In genomic region chr6:145349950-145350510, GRCh38 we compare ENCODE assay signal across 12 cellular contexts.
DNase-seq lines count a peak whose midpoint lies in the region; ATAC-seq and TF ChIP-seq lines count a peak whose summit lies in the region.
"Had no signal": no experiment of that assay in that cellular context is flagged by ENCODE, and none has a peak within 500 bp of the region (broad histone marks: within the 10 kb centered on the region; RNA-seq: fewer than 3 reads in every experiment).

No MANE protein-coding gene starts in this region.

- H3K4me1 ChIP-seq in heart right ventricle (peaks cover 0 to 13% (median 0%) of the 10 kb centered on the region in 9 donors), right cardiac atrium (ENCODE audit: control insufficient read depth, insufficient read depth, low read length) (no peaks in the 10 kb centered on the region)

- 37 to 38% methylated on average over 3 of the region's 3 CpGs for WGBS in heart right ventricle, 2 donors
- 34% methylated on average over 3 of the region's 3 CpGs for whole genome bisulfite sequencing in right cardiac atrium

- no peak for TF ChIP-seq CTCF in heart right ventricle (IDR thresholded peaks at IDR 0.05)

- H3K27me3 ChIP-seq in heart right ventricle: no peaks in the 10 kb centered on the region
- no peaks in the 10 kb centered on the region for H3K27me3 ChIP-seq in right cardiac atrium (ENCODE audit: control insufficient read depth, insufficient read depth)

- H3K27me3 Mint-ChIP-seq in stimulated activated memory B cell treated with anti-CD40 and anti-IgM and Interleukin-4, amounts not matched to agents 10 μg/mL and 1 μg/mL and 100 μg/mL, for 72 hours: peaks cover 11% of the 10 kb centered on the region

- intact Hi-C loops in heart right ventricle (cut with DNase I) (no loop called here), right cardiac atrium (cut with DNase I) (no loop called here)

- H3K27ac ChIP-seq in heart right ventricle (peak overlapping the region in 5 of 10 donors; percentile 27 to 52 (median 40)), right cardiac atrium (ENCODE audit: low read length) (no peak overlapping the region)

- peak in 6 of 8 donors; percentile 50 to 89 (median 63) for ATAC-seq in heart right ventricle
- ATAC-seq in right cardiac atrium: no peak
- ATAC-seq in HG02588 (IDR thresholded peaks at IDR 0.05; ENCODE audit: unreplicated experiment): peak; percentile 80
- peak; percentile 72 for ATAC-seq in HG03457 (IDR thresholded peaks at IDR 0.05; ENCODE audit: unreplicated experiment)
- peak; percentile 53 for ATAC-seq in stimulated activated memory B cell treated with anti-CD40 and anti-IgM and Interleukin-4, amounts not matched to agents 10 μg/mL and 1 μg/mL and 100 μg/mL, for 72 hours

- H3K4me3 Mint-ChIP-seq in stimulated activated memory B cell treated with anti-CD40 and anti-IgM and Interleukin-4, amounts not matched to agents 10 μg/mL and 1 μg/mL and 100 μg/mL, for 72 hours: no peak overlapping the region

- H3K36me3 ChIP-seq in heart right ventricle: no peaks in the 10 kb centered on the region

- no peak overlapping the region for H3K27ac Mint-ChIP-seq in stimulated activated memory B cell treated with anti-CD40 and anti-IgM and Interleukin-4, amounts not matched to agents 10 μg/mL and 1 μg/mL and 100 μg/mL, for 72 hours

- peak in 1 of 2 donors; percentile 10 for DNase-seq in heart right ventricle
- DNase-seq in right cardiac atrium: no peak
- DNase-seq in amygdala (lab: John Stamatoyannopoulos, UW): no peak
- DNase-seq in RPMI8226: no peak
- DNase-seq in NCI-H2081 treated with DMSO at 0.1 percent for 48 hours (lab: John Stamatoyannopoulos, UW): no peak
- DNase-seq: central memory CD4-positive, alpha-beta T cell; mesenchymal stem cell; NCI-H510A treated with DMSO at 0.1 percent for 48 hours; T-helper 2 cell had no signal

- H3K36me3 Mint-ChIP-seq in stimulated activated memory B cell treated with anti-CD40 and anti-IgM and Interleukin-4, amounts not matched to agents 10 μg/mL and 1 μg/mL and 100 μg/mL, for 72 hours: no peaks in the 10 kb centered on the region

- H3K9me3 Mint-ChIP-seq in stimulated activated memory B cell treated with anti-CD40 and anti-IgM and Interleukin-4, amounts not matched to agents 10 μg/mL and 1 μg/mL and 100 μg/mL, for 72 hours: no peaks in the 10 kb centered on the region

- peaks cover 21% of the 10 kb centered on the region for H3K4me1 Mint-ChIP-seq in stimulated activated memory B cell treated with anti-CD40 and anti-IgM and Interleukin-4, amounts not matched to agents 10 μg/mL and 1 μg/mL and 100 μg/mL, for 72 hours

- H3K9me3 ChIP-seq in heart right ventricle (no peaks in the 10 kb centered on the region), right cardiac atrium (ENCODE audit: control insufficient read depth, low read length) (no peaks in the 10 kb centered on the region)

- H3K4me3 ChIP-seq in heart right ventricle (no peak overlapping the region), right cardiac atrium (ENCODE audit: low read length) (no peak overlapping the region)

Comparison
In these comparisons a context has a peak if more than half of its experiments do, and no peak if none do; other contexts are left out.
1. ATAC-seq: peak in heart right ventricle (6 of 8), HG02588 (single experiment), HG03457 (single experiment) and stimulated activated memory B cell treated with anti-CD40 and anti-IgM and Interleukin-4, amounts not matched to agents 10 μg/mL and 1 μg/mL and 100 μg/mL, for 72 hours (single experiment); none in right cardiac atrium (0 of 2).